36 cellular contexts compared by ENCODE assay signal in genomic region chr5:136155078-136155477, GRCh38. TPM values are rescaled to one million over a fixed set of nuclear protein-coding genes. Genes with fewer than 3 reads are reported as not detected.
"Had no signal": no experiment of that assay in that cellular context is flagged by ENCODE, and none has a peak within 500 bp of the region (broad histone marks: within the 10 kb centered on the region; RNA-seq: fewer than 3 reads in every experiment).

No MANE protein-coding gene starts in this region.

- FAIRE-seq: astrocyte, TTC549 had no signal

- H3K4me3 ChIP-seq: adrenal gland, body of pancreas, breast epithelium had no signal

- H3K27ac ChIP-seq: adrenal gland, body of pancreas, brain microvascular endothelial cell, breast epithelium, VCaP had no signal

- ATAC-seq: activated CD8-positive, alpha-beta T cell treated with anti-CD3 and anti-CD28 coated beads for 36 hours; activated naive CD4-positive, alpha-beta T cell treated with anti-CD3 and anti-CD28 coated beads, Interleukin-2, amount 50 U/mL, for 72 hours; activated T-cell treated with anti-CD3 and anti-CD28 coated beads, Interleukin-2, amount 50 U/mL, for 4 hours; body of pancreas had no signal

- DNase-seq: activated B cell treated with CpG ODN at 0.5 μM for 24 hours; activated CD4-positive, alpha-beta memory T cell treated with anti-CD3 and anti-CD28 coated beads for 36 hours; activated CD4-positive, alpha-beta T cell treated with anti-CD3 and anti-CD28 coated beads for 4 hours; activated CD4-positive, alpha-beta T cell treated with anti-CD3 and anti-CD28 coated beads, Interleukin-2, amount 10 ng/mL, durations not matched to agents 24 days and 14 days; activated CD4-positive, alpha-beta T cell treated with anti-CD3 and anti-CD28 coated beads, Interleukin-2, amount 50 U/mL, for 1 hour; activated CD4-positive, alpha-beta T cell treated with anti-CD3 and anti-CD28 coated beads, Interleukin-2, amount 50 U/mL, for 4 hours; activated CD4-positive, CD25-positive, alpha-beta regulatory T cell treated with anti-CD3 and anti-CD28 coated beads, Interleukin-2, amount 50 U/mL, for 72 hours; activated CD8-positive, alpha-beta memory T cell treated with anti-CD3 and anti-CD28 coated beads, Interleukin-2, amount 50 U/mL, for 4 hours; activated CD8-positive, alpha-beta T cell treated with anti-CD3 and anti-CD28 coated beads for 36 hours; activated effector memory CD4-positive, alpha-beta T cell treated with anti-CD3 and anti-CD28 coated beads, Interleukin-2, amount 50 U/mL, for 16 hours; activated gamma-delta T cell treated with Interleukin-2 at 50 U/mL for 16 hours; activated naive CD4-positive, alpha-beta T cell; activated naive CD4-positive, alpha-beta T cell treated with anti-CD3 and anti-CD28 coated beads for 36 hours; activated naive CD4-positive, alpha-beta T cell treated with anti-CD3 and anti-CD28 coated beads, Interleukin-2, amount 50 U/mL, for 16 hours; activated naive CD8-positive, alpha-beta T cell treated with anti-CD3 and anti-CD28 coated beads for 36 hours; activated T-cell treated with anti-CD3 and anti-CD28 coated beads for 4 hours; activated T-cell treated with anti-CD3 and anti-CD28 coated beads, Interleukin-2, amount 50 U/mL, for 1 hour; activated T-cell treated with anti-CD3 and anti-CD28 coated beads, Interleukin-2, amount 50 U/mL, for 4 hours; activated T-cell treated with anti-CD3 and anti-CD28 coated beads, Interleukin-2, amount 50 U/mL, for 72 hours; adrenal gland; amniotic stem cell; aorta; body of pancreas; central memory CD4-positive, alpha-beta T cell; T-helper 2 cell; T-helper 9 cell had no signal

- H3K4me1 ChIP-seq: breast epithelium had no signal

- H3K27me3 ChIP-seq: adrenal gland, body of pancreas, brain microvascular endothelial cell, breast epithelium had no signal

- H3K9me3 ChIP-seq: adrenal gland, body of pancreas, breast epithelium had no signal

- H3K36me3 ChIP-seq: breast epithelium had no signal

RNA-seq across cellular contexts. Expression of gene SMIM32, which starts 37.9 kb away (rescaled TPM):
- total RNA-seq: activated B cell treated with CpG ODN at 0.5 μM for 24 hours; activated CD4-positive, alpha-beta memory T cell treated with anti-CD3 and anti-CD28 coated beads for 36 hours; activated CD4-positive, alpha-beta T cell treated with anti-CD3 and anti-CD28 coated beads, Interleukin-2, amount 10 ng/mL, durations not matched to agents 24 days and 14 days; activated CD8-positive, alpha-beta memory T cell treated with anti-CD3 and anti-CD28 coated beads for 36 hours; activated CD8-positive, alpha-beta T cell treated with anti-CD3 and anti-CD28 coated beads for 36 hours; activated naive CD4-positive, alpha-beta T cell treated with anti-CD3 and anti-CD28 coated beads for 36 hours; activated naive CD4-positive, alpha-beta T cell treated with anti-CD3 and anti-CD28 coated beads, Interleukin-2, amount 50 U/mL, for 72 hours; activated naive CD8-positive, alpha-beta T cell treated with anti-CD3 and anti-CD28 coated beads for 36 hours; activated T-cell treated with anti-CD3 and anti-CD28 coated beads, Interleukin-2, amount 50 U/mL, for 4 hours; activated T-cell treated with anti-CD3 and anti-CD28 coated beads, Interleukin-2, amount 50 U/mL, for 72 hours; activated T-helper 1 cell treated with anti-CD3 and anti-CD28 coated beads, Interleukin-12 subunit alpha, Interleukin-12 subunit beta, Interleukin-2, Interleukin-4 antibody, amounts not matched to agents 30 ng/mL and 10 ng/mL and 1 ng/mL, durations not matched to agents 14 hours and 24 hours and 36 hours; activated T-helper 17 cell treated with anti-CD3 and anti-CD28 coated beads, Interleukin-2, amount 50 U/mL, for 72 hours; adrenal gland; breast epithelium; cardiac septum had no signal
- polyA plus RNA-seq: adrenal gland had no signal
